ENCODE assay signal across 29 cellular contexts in genomic region chr6:36455486-36456027, GRCh38. TPM values are rescaled to one million over a fixed set of nuclear protein-coding genes. Genes with fewer than 3 reads are reported as not detected.
DNase-seq lines count a peak whose midpoint lies in the region; ATAC-seq and TF ChIP-seq lines count a peak whose summit lies in the region.
"Had no signal": no experiment of that assay in that cellular context is flagged by ENCODE, and none has a peak within 500 bp of the region (broad histone marks: within the 10 kb centered on the region; RNA-seq: fewer than 3 reads in every experiment).

No MANE protein-coding gene starts in this region.

- no peak for ATAC-seq in GM21528 (IDR thresholded peaks at IDR 0.05; ENCODE audit: low FRiP score, unreplicated experiment)
- ATAC-seq: activated CD4-positive, alpha-beta T cell treated with anti-CD3 and anti-CD28 coated beads for 36 hours; effector memory CD8-positive, alpha-beta T cell; left ventricle myocardium superior; right lobe of liver had no signal

- intact Hi-C loops in esophagus squamous epithelium (cut with DNase I), result no loop called here
- intact Hi-C loops in OCI-LY7 (cut with micrococcal nuclease; ENCODE audit: unreplicated experiment), result no loop called here

- TF ChIP-seq CTCF in esophagus squamous epithelium (IDR thresholded peaks at IDR 0.05), result no peak
- no peak for TF ChIP-seq CTCF in suprapubic skin (IDR thresholded peaks at IDR 0.05)
- no peak for TF ChIP-seq CTCF in OCI-LY7 (conservative IDR thresholded peaks at IDR 0.05; ENCODE audit: low read length)

- H3K9me2 ChIP-seq in OCI-LY7 (ENCODE audit: insufficient read depth, low read length), result no peaks in the 10 kb centered on the region

- POLR2A ChIA-PET in OCI-LY7 (lab: Charles Lee), result no interaction called here

- no peaks in the 10 kb centered on the region for H4K20me1 ChIP-seq in OCI-LY7 (ENCODE audit: insufficient read depth, low read length)

- H3K27ac ChIP-seq in esophagus squamous epithelium, result peak overlapping the region in 3 of 4 donors; percentile 36 to 71 (median 62)
- peak overlapping the region; percentile 5 for H3K27ac ChIP-seq in suprapubic skin
- no peak overlapping the region for H3K27ac ChIP-seq in OCI-LY7 (ENCODE audit: low read depth, low read length, poor library complexity, severe bottlenecking)
- H3K27ac ChIP-seq: coronary artery, Peyer's patch, right lobe of liver had no signal

- CTCF ChIA-PET in OCI-LY7 (lab: Charles Lee; ENCODE audit: unreplicated experiment), result no interaction called here

- H3K9me3 ChIP-seq in esophagus squamous epithelium, result no peaks in the 10 kb centered on the region
- no peaks in the 10 kb centered on the region for H3K9me3 ChIP-seq in suprapubic skin
- no peaks in the 10 kb centered on the region for H3K9me3 ChIP-seq in OCI-LY7 (ENCODE audit: low read length)
- H3K9me3 ChIP-seq: Peyer's patch, right lobe of liver had no signal

- peak; percentile 9 for DNase-seq in DMS53 (lab: John Stamatoyannopoulos, UW)
- no peak for DNase-seq in DMS53 treated with DMSO at 0.1 percent for 48 hours (lab: John Stamatoyannopoulos, UW; ENCODE audit: unreplicated experiment)
- peak; percentile 43 for DNase-seq in HT-29 (ENCODE audit: low spot score)
- DNase-seq in esophagus squamous epithelium (lab: John Stamatoyannopoulos, UW), result no peak
- no peak for DNase-seq in suprapubic skin (ENCODE audit: low spot score in 2 of 2)
- no peak for DNase-seq in NCI-H1105 (lab: John Stamatoyannopoulos, UW)
- no peak for DNase-seq in OCI-LY7 (ENCODE audit: low spot score)
- DNase-seq: 8988T; activated CD4-positive, alpha-beta T cell treated with anti-CD3 and anti-CD28 coated beads for 36 hours; activated naive CD8-positive, alpha-beta T cell treated with anti-CD3 and anti-CD28 coated beads for 36 hours; aorta; C1 segment of cervical spinal cord; caudate nucleus; effector memory CD8-positive, alpha-beta T cell; foreskin fibroblast; GOT3; left ventricle myocardium superior; NCI-H1417 treated with DMSO at 0.1 percent for 48 hours; NCI-H2029 treated with DMSO at 0.1 percent for 48 hours; NCI-H226; NCI-H526 treated with DMSO at 0.1 percent for 48 hours; Peyer's patch; posterior cingulate gyrus; right lobe of liver; SHP77; stimulated activated CD4-positive, alpha-beta T cell treated with anti-CD3 and anti-CD28 coated beads, Interleukin-2, amount 100 ng/mL, for 48 hours had no signal

- H3K27me3 ChIP-seq in esophagus squamous epithelium, result no peaks in the 10 kb centered on the region
- H3K27me3 ChIP-seq in suprapubic skin, result no peaks in the 10 kb centered on the region
- H3K27me3 ChIP-seq: Peyer's patch, right lobe of liver had no signal

- H3K36me3 ChIP-seq in esophagus squamous epithelium (peaks cover 0 to 25% (median 0%) of the 10 kb centered on the region in 3 donors), suprapubic skin (peaks cover 6% of the 10 kb centered on the region), OCI-LY7 (ENCODE audit: insufficient read depth, low read length) (peaks cover 69% of the 10 kb centered on the region)
- H3K36me3 ChIP-seq: right lobe of liver had no signal

- 57 to 65% methylated on average over 3 of the region's 3 CpGs for WGBS in esophagus squamous epithelium, 2 donors
- WGBS in suprapubic skin, result 72% methylated on average over 3 of the region's 3 CpGs

- H3K4me1 ChIP-seq in esophagus squamous epithelium (peaks cover 3 to 35% (median 8%) of the 10 kb centered on the region in 3 donors), suprapubic skin (peaks cover 16% of the 10 kb centered on the region), OCI-LY7 (ENCODE audit: insufficient read depth, low read length, poor library complexity, severe bottlenecking) (no peaks in the 10 kb centered on the region)

- no peak overlapping the region for H2AFZ ChIP-seq in OCI-LY7 (ENCODE audit: low read length)

- TF ChIP-seq EP300 in suprapubic skin (IDR thresholded peaks at IDR 0.05), result no peak

- TF ChIP-seq POLR2A in esophagus squamous epithelium (IDR thresholded peaks at IDR 0.05) (no peak), suprapubic skin (IDR thresholded peaks at IDR 0.05) (no peak)

- no TSS peak for BruUV-seq in OCI-LY7 (replicated peaks; lab: Mats Ljungman, UMichigan)

- H3K4me3 ChIP-seq in esophagus squamous epithelium, result no peak overlapping the region
- H3K4me3 ChIP-seq in suprapubic skin, result no peak overlapping the region
- no peak overlapping the region for H3K4me3 ChIP-seq in OCI-LY7 (ENCODE audit: low read depth, low read length, poor library complexity, severe bottlenecking)
- H3K4me3 ChIP-seq: coronary artery, Peyer's patch, right lobe of liver had no signal

- H3K4me2 ChIP-seq in OCI-LY7 (ENCODE audit: low read length), result no peak overlapping the region

- H3K79me2 ChIP-seq in OCI-LY7 (ENCODE audit: insufficient read depth, low read depth, low read length), result peaks cover 89% of the 10 kb centered on the region

RNA-seq across cellular contexts. Expression of gene KCTD20, which starts 12.8 kb away (rescaled TPM):
- total RNA-seq in HT-29 (2014; rRNA removed; shearing (Covaris generic)), result 15.5 and 16.8 TPM in 2 replicates
- 10 to 100 TPM; 35.9 to 47.5 (median 41.0) TPM for total RNA-seq in esophagus squamous epithelium
- total RNA-seq in suprapubic skin, result 10 to 100 TPM; 39.3 to 63.3 (median 56.9) TPM
- total RNA-seq in OCI-LY7 (2014; rRNA removed; shearing (Covaris generic)), result 73.6 and 74.8 TPM in 2 replicates
- total RNA-seq in OCI-LY7 (2022), result 84.6 and 89.4 TPM in 2 replicates

RNA-seq across cellular contexts. Expression of gene PXT1, which starts 12.9 kb away (rescaled TPM):
- 0.25 TPM in 1 of 2 replicates, not detected in the other for total RNA-seq in HT-29 (2014; rRNA removed; shearing (Covaris generic))
- total RNA-seq in esophagus squamous epithelium (not detected), suprapubic skin (not detected), OCI-LY7 (2022) (0.25 and 0.41 TPM in 2 replicates)
- total RNA-seq in OCI-LY7 (2014; rRNA removed; shearing (Covaris generic)), result 0.15 TPM in 1 of 2 replicates, not detected in the other
- total RNA-seq: aorta, Daoy, Peyer's patch had no signal

Comparison
In these comparisons a context has a peak if more than half of its experiments do, and no peak if none do; other contexts are left out.
1. DNase-seq: peak in DMS53 (single experiment) and HT-29 (single experiment); none in DMS53 treated with DMSO at 0.1 percent for 48 hours (single experiment), esophagus squamous epithelium (single experiment), suprapubic skin (0 of 2), NCI-H1105 (single experiment) and OCI-LY7 (single experiment).